In genomic region chr9:93066978-93067603, GRCh38 we compare ENCODE assay signal across 25 cellular contexts. TPM values are rescaled to one million over a fixed set of nuclear protein-coding genes. Genes with fewer than 3 reads are reported as not detected.
A peak's percentile ranks its signal among the peaks of the same experiment; 100 is the strongest.
DNase-seq lines count a peak whose midpoint lies in the region; ATAC-seq, FAIRE-seq and TF ChIP-seq lines count a peak whose summit lies in the region.
"Had no signal": no experiment of that assay in that cellular context is flagged by ENCODE, and none has a peak within 500 bp of the region (broad histone marks: within the 10 kb centered on the region; RNA-seq: fewer than 3 reads in every experiment).

No MANE protein-coding gene starts in this region.

- H2AFZ ChIP-seq in GM23338 = no peak overlapping the region

- H3K4me1 Mint-ChIP-seq in activated T-cell treated with anti-CD3 and anti-CD28 coated beads, Interleukin-2, amount 50 U/mL, for 24 hours (ENCODE audit: low read depth) = peaks cover 87% of the 10 kb centered on the region
- peaks cover 71% of the 10 kb centered on the region for H3K4me1 Mint-ChIP-seq in activated naive CD8-positive, alpha-beta T cell treated with anti-CD3 and anti-CD28 coated beads for 36 hours
- peaks cover 6% of the 10 kb centered on the region for H3K4me1 Mint-ChIP-seq in GM23338

- H3K36me3 ChIP-seq in neutrophil (peaks cover 12% of the 10 kb centered on the region), GM23338 (ENCODE audit: insufficient read depth) (no peaks in the 10 kb centered on the region)
- H3K36me3 ChIP-seq: adrenal gland, SJSA1, uterus had no signal

- TF ChIP-seq POLR2A in GM12891 (IDR thresholded peaks at IDR 0.05; ENCODE audit: low read depth, low read length) = no peak

- ATAC-seq in GM23338 (no peak), HG02610 (IDR thresholded peaks at IDR 0.05; ENCODE audit: unreplicated experiment) (no peak), GM19463 (IDR thresholded peaks at IDR 0.05; ENCODE audit: unreplicated experiment) (no peak)
- ATAC-seq: effector memory CD8-positive, alpha-beta T cell; esophagus mucosa; left cardiac atrium had no signal

- TF ChIP-seq CTCF in neutrophil (IDR thresholded peaks at IDR 0.05) (no peak), GM23338 (conservative IDR thresholded peaks at IDR 0.05; ENCODE audit: low read depth in 2 of 2) (no peak)

- H3K27ac Mint-ChIP-seq in activated T-cell treated with anti-CD3 and anti-CD28 coated beads, Interleukin-2, amount 50 U/mL, for 24 hours = peak overlapping the region; percentile 82
- peak overlapping the region; percentile 82 for H3K27ac Mint-ChIP-seq in activated naive CD8-positive, alpha-beta T cell treated with anti-CD3 and anti-CD28 coated beads for 36 hours
- H3K27ac Mint-ChIP-seq in GM23338 = no peak overlapping the region
- H3K27ac Mint-ChIP-seq: effector memory CD8-positive, alpha-beta T cell had no signal

- H3K4me2 ChIP-seq in GM23338 = no peak overlapping the region

- peak; percentile 43 for FAIRE-seq in GM12891 (lab: Jason Lieb, UNC)
- FAIRE-seq: frontal cortex, GM12892 had no signal

- peak overlapping the region; percentile 93 for H3K27ac ChIP-seq in neutrophil
- H3K27ac ChIP-seq in GM23338 (ENCODE audit: low read depth) = no peak overlapping the region
- H3K27ac ChIP-seq: adrenal gland, SJSA1, testis had no signal

- H3K9me2 ChIP-seq in GM23338 (ENCODE audit: insufficient read depth) = no peaks in the 10 kb centered on the region

- H3K27me3 ChIP-seq in neutrophil = no peaks in the 10 kb centered on the region
- no peaks in the 10 kb centered on the region for H3K27me3 ChIP-seq in GM23338 (ENCODE audit: insufficient read depth)
- H3K27me3 ChIP-seq: adrenal gland, BLaER1, SJSA1, testis, uterus had no signal

- H3K4me3 ChIP-seq in neutrophil (ENCODE audit: low read depth in 1 of 2, low read length in 1 of 2) (no peak overlapping the region), GM23338 (no peak overlapping the region)
- H3K4me3 ChIP-seq: adrenal gland, BLaER1, SJSA1, testis, uterus had no signal

- H3K36me3 Mint-ChIP-seq in activated T-cell treated with anti-CD3 and anti-CD28 coated beads, Interleukin-2, amount 50 U/mL, for 24 hours (ENCODE audit: low read depth) = peaks cover 64% of the 10 kb centered on the region
- peaks cover 47% of the 10 kb centered on the region for H3K36me3 Mint-ChIP-seq in activated naive CD8-positive, alpha-beta T cell treated with anti-CD3 and anti-CD28 coated beads for 36 hours
- no peaks in the 10 kb centered on the region for H3K36me3 Mint-ChIP-seq in GM23338 (ENCODE audit: low read depth)

- no peaks in the 10 kb centered on the region for H3F3A ChIP-seq in GM23338 (replicated peaks; ENCODE audit: low read depth)

- no peaks in the 10 kb centered on the region for H3K9me3 Mint-ChIP-seq in activated T-cell treated with anti-CD3 and anti-CD28 coated beads, Interleukin-2, amount 50 U/mL, for 24 hours
- H3K9me3 Mint-ChIP-seq in activated naive CD8-positive, alpha-beta T cell treated with anti-CD3 and anti-CD28 coated beads for 36 hours = peaks cover 1% of the 10 kb centered on the region
- H3K9me3 Mint-ChIP-seq in GM23338 = no peaks in the 10 kb centered on the region; the same call in 2 of the 3 replicates
- H3K9me3 Mint-ChIP-seq: effector memory CD8-positive, alpha-beta T cell had no signal

- no peaks in the 10 kb centered on the region for H3K79me2 ChIP-seq in GM23338 (replicated peaks; ENCODE audit: insufficient read depth)

- no peak overlapping the region for H3K4me3 Mint-ChIP-seq in activated T-cell treated with anti-CD3 and anti-CD28 coated beads, Interleukin-2, amount 50 U/mL, for 24 hours
- no peak overlapping the region for H3K4me3 Mint-ChIP-seq in activated naive CD8-positive, alpha-beta T cell treated with anti-CD3 and anti-CD28 coated beads for 36 hours
- H3K4me3 Mint-ChIP-seq in GM23338 = no peak overlapping the region

- DNase-seq in activated T-cell treated with anti-CD3 and anti-CD28 coated beads, Interleukin-2, amount 50 U/mL, for 24 hours = no peak
- DNase-seq in activated T-cell treated with anti-CD3 and anti-CD28 coated beads for 4 hours (no peak), GM12891 (ENCODE audit: insufficient read length, low spot score) (no peak), GM23338 (ENCODE audit: low spot score) (no peak)
- no peak for DNase-seq in activated naive CD8-positive, alpha-beta T cell treated with anti-CD3 and anti-CD28 coated beads for 36 hours
- DNase-seq: ACHN; activated CD4-positive, alpha-beta T cell treated with anti-CD3 and anti-CD28 coated beads, Interleukin-2, amount 50 U/mL, for 48 hours; activated T-cell treated with anti-CD3 and anti-CD28 coated beads, Interleukin-2, amount 50 U/mL, for 1 hour; adrenal gland; effector memory CD8-positive, alpha-beta T cell; left cardiac atrium; NCI-H1092 treated with DMSO at 0.1 percent for 48 hours; NCI-H2029 treated with DMSO at 0.1 percent for 48 hours; NCI-H2227 treated with DMSO at 0.1 percent for 48 hours; NCI-H69; testis; uterus had no signal

- H3K4me1 ChIP-seq in neutrophil (ENCODE audit: control insufficient read depth in 1 of 2, insufficient read depth in 1 of 2, low read depth in 1 of 2, low read length in 1 of 2) (peaks cover 53 to 56% of the 10 kb centered on the region in 2 experiments), GM23338 (ENCODE audit: insufficient read depth) (no peaks in the 10 kb centered on the region)
- H3K4me1 ChIP-seq: adrenal gland, SJSA1 had no signal

- H4K20me1 ChIP-seq in GM23338 (replicated peaks; ENCODE audit: insufficient read depth) = no peaks in the 10 kb centered on the region

- no peaks in the 10 kb centered on the region for H3K9me3 ChIP-seq in neutrophil
- H3K9me3 ChIP-seq: adrenal gland, BLaER1, SJSA1, testis, uterus had no signal

- H3K27me3 Mint-ChIP-seq in activated T-cell treated with anti-CD3 and anti-CD28 coated beads, Interleukin-2, amount 50 U/mL, for 24 hours = no peaks in the 10 kb centered on the region
- no peaks in the 10 kb centered on the region for H3K27me3 Mint-ChIP-seq in activated naive CD8-positive, alpha-beta T cell treated with anti-CD3 and anti-CD28 coated beads for 36 hours
- peaks cover 13% of the 10 kb centered on the region for H3K27me3 Mint-ChIP-seq in GM23338 (ENCODE audit: insufficient read depth, low read depth, poor library complexity)
- H3K27me3 Mint-ChIP-seq: effector memory CD8-positive, alpha-beta T cell had no signal

TF ChIP-seq in GM12891, 5 proteins besides CTCF, POLR2A, EP300 and RAD21:
- TF ChIP-seq PAX5 (IDR thresholded peaks at IDR 0.05; ENCODE audit: insufficient read depth, low read length, severe bottlenecking) = no peak
- TF ChIP-seq POU2F2 (IDR thresholded peaks at IDR 0.05; ENCODE audit: low read depth, low read length) = no peak
- TF ChIP-seq POLR2AphosphoS5 (IDR thresholded peaks at IDR 0.05; ENCODE audit: low read depth, low read length) = no peak
- TF ChIP-seq SPI1 (IDR thresholded peaks at IDR 0.05; ENCODE audit: low read depth, low read length) = no peak
- no peak for TF ChIP-seq TAF1 (IDR thresholded peaks at IDR 0.05; ENCODE audit: low read depth, low read length)

TF ChIP-seq in GM23338, 12 proteins besides CTCF, POLR2A, EP300 and RAD21 (continues in another document):
- TF ChIP-seq STAT1 (IDR thresholded peaks at IDR 0.05; ENCODE audit: unreplicated experiment) (no peak), CREB1 (CRISPR knock-in tag; IDR thresholded peaks at IDR 0.05; ENCODE audit: low read depth) (no peak), NANOG (IDR thresholded peaks at IDR 0.05; ENCODE audit: borderline replicate concordance) (no peak), POLR2AphosphoS5 (IDR thresholded peaks at IDR 0.05; ENCODE audit: low read depth) (no peak), ZNF114 (CRISPR knock-in tag; IDR thresholded peaks at IDR 0.05) (no peak), REST (IDR thresholded peaks at IDR 0.05; ENCODE audit: unreplicated experiment) (no peak), ETS1 (IDR thresholded peaks at IDR 0.05) (no peak)

RNA-seq across cellular contexts. Expression of gene SUSD3, which starts 8.6 kb away (rescaled TPM):
- polyA plus RNA-seq in GM12891 (2012; ENCODE audit: low read depth, missing spikeins) = 15.6 TPM
- 10 to 100 TPM; 27.1 to 28.8 TPM for total RNA-seq in activated naive CD8-positive, alpha-beta T cell treated with anti-CD3 and anti-CD28 coated beads for 36 hours
- 13.5 and 20.1 TPM in 2 replicates for total RNA-seq in GM23338 (2014; rRNA removed; shearing (Covaris generic))
- 6.9 and 8.3 TPM in 2 replicates for polyA plus RNA-seq in GM23338 (2016; fragmentation: Nextera tagmentation; extraction: Ambion mirVana)
- total RNA-seq: SJSA1 had no signal

RNA-seq across cellular contexts. Expression of gene CARD19, which starts 28.9 kb away (rescaled TPM):
- 10.7 TPM for polyA plus RNA-seq in GM12891 (2012; ENCODE audit: low read depth, missing spikeins)
- 10 to 100 TPM; 36.5 to 38.6 TPM for total RNA-seq in activated naive CD8-positive, alpha-beta T cell treated with anti-CD3 and anti-CD28 coated beads for 36 hours
- 24.7 and 36.8 TPM in 2 replicates for total RNA-seq in GM23338 (2014; rRNA removed; shearing (Covaris generic))
- polyA plus RNA-seq in GM23338 (2016; fragmentation: Nextera tagmentation; extraction: Ambion mirVana) = 48.3 and 48.9 TPM in 2 replicates
